19 cellular contexts compared by ENCODE assay signal in the genomic region with DNA sequence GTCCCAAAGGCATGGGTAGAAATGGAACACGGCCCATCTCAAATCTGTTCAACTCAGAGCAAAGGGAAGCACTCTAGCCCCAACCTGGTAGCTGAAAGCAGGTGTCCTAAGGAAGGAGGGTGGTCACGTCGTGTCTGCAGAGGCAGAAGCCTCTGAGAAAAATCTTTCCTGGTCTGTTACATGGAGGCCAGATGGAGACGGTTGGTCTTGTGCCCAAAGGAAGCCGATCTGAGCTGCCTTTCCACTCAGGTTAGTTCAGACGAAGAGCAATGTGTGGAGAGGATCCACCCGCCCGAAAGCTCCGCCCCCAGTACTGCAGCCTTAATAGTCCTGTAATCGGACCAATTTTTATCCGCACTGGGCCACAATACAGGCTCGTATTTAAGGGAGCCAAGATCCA. TPM values are rescaled to one million over a fixed set of nuclear protein-coding genes. Genes with fewer than 3 reads are reported as not detected.
DNase-seq lines count a peak whose midpoint lies in the region; ATAC-seq, FAIRE-seq and TF ChIP-seq lines count a peak whose summit lies in the region.
"Had no signal": no experiment of that assay in that cellular context is flagged by ENCODE, and none has a peak within 500 bp of the region (broad histone marks: within the 10 kb centered on the region; RNA-seq: fewer than 3 reads in every experiment).

No MANE protein-coding gene starts in this region.

- no TSS peak for BruUV-seq in Panc1 (replicated peaks; lab: Mats Ljungman, UMichigan)

- POLR2A ChIA-PET in Panc1 (lab: Charles Lee), result no interaction called here

- no peaks in the 10 kb centered on the region for H3K4me1 ChIP-seq in Panc1 (ENCODE audit: control insufficient read depth, insufficient read depth, low read length)
- H3K4me1 ChIP-seq: Caco-2 had no signal

- DNase-seq in Right ventricle myocardium inferior (ENCODE audit: missing footprints) (no peak), cardiac septum (ENCODE audit: low spot score) (no peak), Panc1 (ENCODE audit: low read depth, low spot score) (no peak), cerebellum (ENCODE audit: low spot score) (peak; percentile 79), urothelium cell line (ENCODE audit: low spot score) (no peak), NCI-H345 treated with DMSO at 0.1 percent for 48 hours (lab: John Stamatoyannopoulos, UW; ENCODE audit: unreplicated experiment) (no peak)
- DNase-seq: Caco-2; CD8-positive, alpha-beta memory T cell; DMS53; GOT3; HCEC 1CT; HFFc6; IMR-90; KG1 had no signal

- in situ Hi-C loops in Panc1 (cut with HindIII; ENCODE audit: low pct_unique_long_range_greater_than_20kb, low sequenced_read_pairs), result no loop called here

- no peak overlapping the region for H3K4me3 ChIP-seq in Panc1 (ENCODE audit: low read depth in 2 of 2, low read length in 2 of 2)

- intact Hi-C loops in Right ventricle myocardium inferior (cut with DNase I) (no loop called here), cardiac septum (cut with DNase I) (no loop called here), Panc1 (cut with micrococcal nuclease; ENCODE audit: unreplicated experiment) (no loop called here)

- TF ChIP-seq CTCF in Panc1 (IDR thresholded peaks at IDR 0.05), result no peak

- no peak overlapping the region for H3K27ac ChIP-seq in Panc1 (ENCODE audit: low read length)
- H3K27ac ChIP-seq: 22Rv1, HL-60 had no signal

- peak; percentile 17 for FAIRE-seq in urothelium cell line (lab: Jason Lieb, UNC)
- FAIRE-seq: GM18507 had no signal

- H3K27me3 ChIP-seq in Panc1 (ENCODE audit: control insufficient read depth, insufficient read depth, low read length), result no peaks in the 10 kb centered on the region

- ATAC-seq in Right ventricle myocardium inferior (peak; percentile 42), Panc1 (peak; percentile 31; the same call in 1 of the 2 replicates), GM19324 (IDR thresholded peaks at IDR 0.05; ENCODE audit: low FRiP score, unreplicated experiment) (no peak), HG03097 (IDR thresholded peaks at IDR 0.05; ENCODE audit: low FRiP score, unreplicated experiment) (no peak)

- 0 out of 2 replicates have a peak, but pooled peaks cover 7% of the 10 kb centered on the region for H3K36me3 ChIP-seq in Panc1 (ENCODE audit: control insufficient read depth, insufficient read depth, low read length)

- CTCF ChIA-PET in Panc1 (lab: Charles Lee), result no interaction called here

- no peaks in the 10 kb centered on the region for H3K9me3 ChIP-seq in Panc1 (ENCODE audit: control insufficient read depth, insufficient read depth, low read depth, low read length)
- H3K9me3 ChIP-seq: Caco-2 had no signal

RNA-seq across cellular contexts. Expression of a gene that starts 54.9 kb away (rescaled TPM):
- total RNA-seq in Right ventricle myocardium inferior (10.5 TPM), cardiac septum (11.8 TPM), Panc1 (2021; ENCODE audit: unreplicated experiment) (26.5 TPM), cerebellum (12.9 TPM)
- polyA plus RNA-seq in Panc1 (2012; ENCODE audit: insufficient read length), result 19.4 TPM

Comparison
In these comparisons a context has a peak if more than half of its experiments do, and no peak if none do; other contexts are left out.
1. ATAC-seq: peak in Right ventricle myocardium inferior (single experiment) and Panc1 (single experiment); none in GM19324 (single experiment) and HG03097 (single experiment).